Comparison of ENCODE assay signal across 8 cellular contexts in genomic region chr5:180201051-180201987, GRCh38. TPM values are rescaled to one million over a fixed set of nuclear protein-coding genes. Genes with fewer than 3 reads are reported as not detected.
DNase-seq lines count a peak whose midpoint lies in the region; ATAC-seq and TF ChIP-seq lines count a peak whose summit lies in the region.

No MANE protein-coding gene starts in this region.

- H3K4me3 Mint-ChIP-seq in H9: no peak overlapping the region
- no peak overlapping the region for H3K4me3 Mint-ChIP-seq in naive thymus-derived CD4-positive, alpha-beta T cell

- CTCF ChIA-PET in BJ (lab: Yijun Ruan, JAX): interaction anchor here (0.6 to 0.7 kb wide), 2 partner anchors 7 to 9 kb away, joined by 3 read pairs; no protein-coding TSS in a partner anchor
- CTCF ChIA-PET in naive thymus-derived CD4-positive, alpha-beta T cell (lab: Charles Lee): no interaction called here

- no peaks in the 10 kb centered on the region for H3K9me3 ChIP-seq in H9 (ENCODE audit: control insufficient read depth, low read depth, low read length)
- no peaks in the 10 kb centered on the region for H3K9me3 ChIP-seq in OCI-LY3 (ENCODE audit: insufficient read depth, low read length)
- no peaks in the 10 kb centered on the region for H3K9me3 ChIP-seq in naive thymus-derived CD4-positive, alpha-beta T cell (ENCODE audit: control insufficient read depth in 2 of 3, low read length in 3 of 3)

- H3K36me3 ChIP-seq in BJ (ENCODE audit: control insufficient read depth, insufficient read depth, low read length) (no peaks in the 10 kb centered on the region), OCI-LY3 (replicated peaks; ENCODE audit: low read depth, low read length) (no peaks in the 10 kb centered on the region)
- H3K36me3 ChIP-seq in naive thymus-derived CD4-positive, alpha-beta T cell (ENCODE audit: control insufficient read depth in 2 of 3, insufficient read depth in 3 of 3, low read length in 3 of 3): no peaks in the 10 kb centered on the region

- H3K36me3 Mint-ChIP-seq in H9 (ENCODE audit: insufficient read depth in 1 of 3, low read depth in 3 of 3): no peaks in the 10 kb centered on the region
- no peaks in the 10 kb centered on the region for H3K36me3 Mint-ChIP-seq in naive thymus-derived CD4-positive, alpha-beta T cell

- peaks cover 3 to 8% of the 10 kb centered on the region in 2 experiments; a peak in 1 of 4 replicates for H3K4me1 Mint-ChIP-seq in H9
- no peaks in the 10 kb centered on the region for H3K4me1 Mint-ChIP-seq in naive thymus-derived CD4-positive, alpha-beta T cell

- H3K27me3 ChIP-seq in BJ (ENCODE audit: control insufficient read depth, insufficient read depth, low read length): no peaks in the 10 kb centered on the region
- H3K27me3 ChIP-seq in H9 (ENCODE audit: insufficient read depth, low read length): no peaks in the 10 kb centered on the region
- H3K27me3 ChIP-seq in OCI-LY3 (ENCODE audit: low read depth, low read length): no peaks in the 10 kb centered on the region
- peaks cover 2% of the 10 kb centered on the region for H3K27me3 ChIP-seq in foreskin keratinocyte
- H3K27me3 ChIP-seq in naive thymus-derived CD4-positive, alpha-beta T cell (ENCODE audit: control insufficient read depth in 2 of 2, insufficient read depth in 2 of 2, low read length in 2 of 2): no peaks in the 10 kb centered on the region

- H2BK12ac ChIP-seq in H9 (ENCODE audit: insufficient read length, low read depth, low read length): no peak overlapping the region

- no peak overlapping the region for H2BK120ac ChIP-seq in H9 (ENCODE audit: low read depth, low read length, poor library complexity, severe bottlenecking)

- H3K79me1 ChIP-seq in H9 (ENCODE audit: insufficient read depth, low read depth, low read length, poor library complexity, severe bottlenecking): no peaks in the 10 kb centered on the region

- no peak overlapping the region for H2AFZ ChIP-seq in H9 (ENCODE audit: low read length)
- H2AFZ ChIP-seq in OCI-LY3 (ENCODE audit: low read depth, low read length): no peak overlapping the region

- TF ChIP-seq CTCF in BJ (IDR thresholded peaks at IDR 0.05; ENCODE audit: insufficient read depth, low read depth, low read length) (peak; percentile 21; the same call in 1 of the 2 replicates), H9 (conservative IDR thresholded peaks at IDR 0.05) (peak; percentile 87), OCI-LY3 (IDR thresholded peaks at IDR 0.05; ENCODE audit: low read depth, low read length) (peak; percentile 49), foreskin keratinocyte (conservative IDR thresholded peaks at IDR 0.05) (peak; percentile 36)

- H3K4ac ChIP-seq in H9 (ENCODE audit: low read depth, low read length): no peak overlapping the region

- H3K4me3 ChIP-seq in BJ (ENCODE audit: low read depth, low read length): no peak overlapping the region
- no peak overlapping the region for H3K4me3 ChIP-seq in OCI-LY3 (ENCODE audit: low read length)
- no peak overlapping the region for H3K4me3 ChIP-seq in naive thymus-derived CD4-positive, alpha-beta T cell (ENCODE audit: low read length)

- H3K9me3 Mint-ChIP-seq in H9: 0 out of 5 replicates have a peak, but pooled peaks cover 0 to 3% of the 10 kb centered on the region in 2 experiments
- no peaks in the 10 kb centered on the region for H3K9me3 Mint-ChIP-seq in naive thymus-derived CD4-positive, alpha-beta T cell

- H4K8ac ChIP-seq in H9 (replicated peaks; ENCODE audit: insufficient read length, low read depth, low read length): no peak overlapping the region

- ATAC-seq in foreskin keratinocyte (no peak), HG03460 (IDR thresholded peaks at IDR 0.05; ENCODE audit: unreplicated experiment) (no peak)
- no peak for ATAC-seq in naive thymus-derived CD4-positive, alpha-beta T cell

- H2BK5ac ChIP-seq in H9 (ENCODE audit: insufficient read length, low read length): no peak overlapping the region

- no peak overlapping the region for H2AK5ac ChIP-seq in H9 (ENCODE audit: insufficient read length, low read length)

- H3T11ph ChIP-seq in H9 (ENCODE audit: low read length): no peak overlapping the region

- WGBS in H9 (ENCODE audit: extremely low coverage, insufficient read length, low lambda C conversion rate): no CpG with 5 or more reads among the region's 23 CpGs

- no peak overlapping the region for H4K91ac ChIP-seq in H9 (ENCODE audit: insufficient read length, low read depth, low read length)

- no peaks in the 10 kb centered on the region for H4K20me1 ChIP-seq in H9 (ENCODE audit: control insufficient read depth, insufficient read depth, insufficient read length)
- H4K20me1 ChIP-seq in OCI-LY3 (ENCODE audit: insufficient read depth, low read length): no peaks in the 10 kb centered on the region

- H3K27ac Mint-ChIP-seq in H9: no peak overlapping the region; a peak in 1 of 7 replicates
- H3K27ac Mint-ChIP-seq in naive thymus-derived CD4-positive, alpha-beta T cell: no peak overlapping the region

- POLR2A ChIA-PET in BJ (lab: Charles Lee): no interaction called here
- POLR2A ChIA-PET in naive thymus-derived CD4-positive, alpha-beta T cell (lab: Charles Lee): no interaction called here

- H3K79me2 ChIP-seq in H9 (ENCODE audit: insufficient read depth, low read length) (no peaks in the 10 kb centered on the region), OCI-LY3 (ENCODE audit: low read length) (no peaks in the 10 kb centered on the region)

- no peak overlapping the region for H3K18ac ChIP-seq in H9 (ENCODE audit: insufficient read length, low read depth, low read length)

- H3K56ac ChIP-seq in H9 (ENCODE audit: insufficient read length, low read depth, low read length): no peak overlapping the region

- H3K4me1 ChIP-seq in H9 (ENCODE audit: insufficient read depth, low read length) (no peaks in the 10 kb centered on the region), OCI-LY3 (ENCODE audit: low read length) (no peaks in the 10 kb centered on the region), foreskin keratinocyte (no peaks in the 10 kb centered on the region)
- H3K4me1 ChIP-seq in naive thymus-derived CD4-positive, alpha-beta T cell (ENCODE audit: control insufficient read depth in 2 of 2, insufficient read depth in 2 of 2, low read length in 2 of 2): no peaks in the 10 kb centered on the region

- H3K4me2 ChIP-seq in H9 (ENCODE audit: insufficient read depth, insufficient read length, low read length) (no peak overlapping the region), OCI-LY3 (ENCODE audit: low read length) (no peak overlapping the region)

- H2BK20ac ChIP-seq in H9 (ENCODE audit: low read depth, low read length, poor library complexity, severe bottlenecking): no peak overlapping the region

- no peak overlapping the region for H2BK15ac ChIP-seq in H9 (ENCODE audit: low read depth, low read length)

- no peaks in the 10 kb centered on the region for H3K23me2 ChIP-seq in H9 (ENCODE audit: insufficient read length, low read depth, low read length, poor library complexity, severe bottlenecking)

- no peak for DNase-seq in BJ (ENCODE audit: low read depth)
- peak; percentile 73 for DNase-seq in H9
- DNase-seq in foreskin keratinocyte: no peak
- DNase-seq in cortex of kidney (lab: John Stamatoyannopoulos, UW): no peak
- DNase-seq in GF-D8 (lab: John Stamatoyannopoulos, UW): no peak
- no peak for DNase-seq in naive thymus-derived CD4-positive, alpha-beta T cell

- intact Hi-C loops in naive thymus-derived CD4-positive, alpha-beta T cell (cut with micrococcal nuclease): loop anchor here (2.0 to 10.0 kb wide), 2 partner anchors 77 to 113 kb away; no protein-coding TSS in a partner anchor

- no peak overlapping the region for H3K23ac ChIP-seq in H9 (ENCODE audit: insufficient read length, low read depth, low read length)

- no peak overlapping the region for H3K27ac ChIP-seq in H9 (ENCODE audit: insufficient read length, low read depth, low read length)
- no peak overlapping the region for H3K27ac ChIP-seq in OCI-LY3 (ENCODE audit: low read length)
- H3K27ac ChIP-seq in foreskin keratinocyte: no peak overlapping the region
- no peak overlapping the region for H3K27ac ChIP-seq in naive thymus-derived CD4-positive, alpha-beta T cell (ENCODE audit: low read depth, low read length)

- H4K5ac ChIP-seq in H9 (ENCODE audit: insufficient read length, low read depth, low read length): no peak overlapping the region

- H3K14ac ChIP-seq in H9 (ENCODE audit: insufficient read depth, low read length): no peak overlapping the region

- peaks cover 2% of the 10 kb centered on the region; the same call in 1 of the 2 replicates for H3K27me3 Mint-ChIP-seq in H9 (ENCODE audit: low read depth)
- peaks cover 4 to 44% (median 24%) of the 10 kb centered on the region in 5 donors for H3K27me3 Mint-ChIP-seq in naive thymus-derived CD4-positive, alpha-beta T cell

- H3K9ac ChIP-seq in H9 (ENCODE audit: extremely low read depth, insufficient read length, low read length) (no peak overlapping the region), OCI-LY3 (ENCODE audit: low read length) (no peak overlapping the region)

RNA-seq across cellular contexts. Expression of gene RASGEF1C, which starts 7.7 kb away (rescaled TPM):
- polyA plus RNA-seq in BJ (2011; rRNA removed): not detected in 2 replicates
- not detected in 2 replicates for polyA minus RNA-seq in BJ (2011; rRNA and poly(A)+ RNA removed)
- total RNA-seq in H9 (2021): 0.83 and 0.90 TPM in 2 replicates
- not detected in 2 replicates for total RNA-seq in foreskin keratinocyte
- not detected in 2 replicates for polyA plus RNA-seq in foreskin keratinocyte
- total RNA-seq in naive thymus-derived CD4-positive, alpha-beta T cell: not detected
- not detected for polyA plus RNA-seq in naive thymus-derived CD4-positive, alpha-beta T cell

Comparison
In these comparisons a context has a peak if more than half of its experiments do, and no peak if none do; other contexts are left out.
1. CTCF ChIP-seq: peak in every context shown above with its lines; median percentile 87 in H9; 49 in OCI-LY3; 36 in foreskin keratinocyte; 21 in BJ.